8 cellular contexts compared by ENCODE assay signal in the genomic region with DNA sequence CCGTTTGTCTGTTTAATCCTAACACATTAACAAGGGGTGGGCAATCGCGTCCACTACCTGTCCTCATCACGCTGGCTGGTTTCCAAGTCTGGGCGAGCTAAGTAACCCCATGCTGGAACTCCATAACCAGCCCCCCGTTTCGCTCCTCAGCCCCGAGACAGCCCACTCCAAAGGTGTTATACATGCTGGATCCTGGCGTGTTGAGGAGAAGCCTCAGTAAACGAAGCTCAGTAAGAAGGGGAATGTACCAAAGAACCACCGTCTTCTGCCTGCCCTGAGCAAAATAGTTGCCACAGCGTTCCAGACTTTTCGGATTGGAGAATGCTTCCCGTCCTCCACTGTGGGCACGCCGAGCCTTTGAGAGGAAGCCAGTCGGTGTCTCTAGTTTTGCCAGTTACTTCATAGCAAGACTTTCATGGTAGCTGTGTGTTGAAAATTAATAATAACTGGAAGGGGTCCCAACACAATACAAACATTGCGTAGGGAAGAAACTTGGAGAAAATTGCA. TPM values are rescaled to one million over a fixed set of nuclear protein-coding genes. Genes with fewer than 3 reads are reported as not detected.
DNase-seq lines count a peak whose midpoint lies in the region; ATAC-seq and TF ChIP-seq lines count a peak whose summit lies in the region.

No MANE protein-coding gene starts in this region.

- DNase-seq in NCI-H2029 (lab: John Stamatoyannopoulos, UW), result peak; percentile 48
- no peak for DNase-seq in NCI-H2029 treated with DMSO at 0.1 percent for 48 hours (lab: John Stamatoyannopoulos, UW)
- no peak for DNase-seq in activated T-helper 1 cell treated with anti-CD3 and anti-CD28 coated beads, Interleukin-12 subunit alpha, Interleukin-12 subunit beta, Interleukin-2, Interleukin-4 antibody, amounts not matched to agents 30 ng/mL and 10 ng/mL and 1 ng/mL, durations not matched to agents 14 hours and 24 hours and 36 hours (ENCODE audit: low spot score)
- DNase-seq in smooth muscle cell (lab: John Stamatoyannopoulos, UW; ENCODE audit: unreplicated experiment), result no peak
- no peak for DNase-seq in MV-4-11 (lab: John Stamatoyannopoulos, UW)
- no peak for DNase-seq in middle frontal gyrus (ENCODE audit: extremely low spot score, low spot score)

- H3K27me3 ChIP-seq in iPS-15b (ENCODE audit: control insufficient read depth, insufficient read depth, low read length) (no peaks in the 10 kb centered on the region), smooth muscle cell (ENCODE audit: low read depth) (no peaks in the 10 kb centered on the region)

- peaks cover 32% of the 10 kb centered on the region for H3K79me2 ChIP-seq in smooth muscle cell (ENCODE audit: low read depth)

- H3K9ac ChIP-seq in iPS-15b (ENCODE audit: low read depth, low read length) (no peak overlapping the region), smooth muscle cell (ENCODE audit: low read depth) (peak overlapping the region; percentile 59)

- no peak for ATAC-seq in GM19328 (IDR thresholded peaks at IDR 0.05; ENCODE audit: unreplicated experiment)

- WGBS in smooth muscle cell (ENCODE audit: low lambda C conversion rate), result 26% methylated on average over 18 of the region's 18 CpGs

- H3F3A ChIP-seq in smooth muscle cell (ENCODE audit: low read depth), result no peaks in the 10 kb centered on the region

- H3K36me3 ChIP-seq in iPS-15b (ENCODE audit: control insufficient read depth, insufficient read depth, low read length) (no peaks in the 10 kb centered on the region), smooth muscle cell (ENCODE audit: low read depth) (no peaks in the 10 kb centered on the region)

- H3K27me3 Mint-ChIP-seq in activated T-helper 1 cell treated with anti-CD3 and anti-CD28 coated beads, Interleukin-12 subunit alpha, Interleukin-12 subunit beta, Interleukin-2, Interleukin-4 antibody, amounts not matched to agents 30 ng/mL and 10 ng/mL and 1 ng/mL, durations not matched to agents 14 hours and 24 hours and 36 hours (ENCODE audit: insufficient read depth), result no peaks in the 10 kb centered on the region

- H3K4me1 ChIP-seq in iPS-15b (ENCODE audit: control insufficient read depth, insufficient read depth, low read length) (peaks cover 5% of the 10 kb centered on the region), smooth muscle cell (ENCODE audit: low read depth) (peaks cover 28% of the 10 kb centered on the region)

- H3K27ac Mint-ChIP-seq in activated T-helper 1 cell treated with anti-CD3 and anti-CD28 coated beads, Interleukin-12 subunit alpha, Interleukin-12 subunit beta, Interleukin-2, Interleukin-4 antibody, amounts not matched to agents 30 ng/mL and 10 ng/mL and 1 ng/mL, durations not matched to agents 14 hours and 24 hours and 36 hours, result peak overlapping the region; percentile 68

- H3K9me3 ChIP-seq in iPS-15b (ENCODE audit: control insufficient read depth, insufficient read depth, low read length), result no peaks in the 10 kb centered on the region
- H3K9me3 ChIP-seq in smooth muscle cell (replicated peaks; ENCODE audit: low read depth), result no peaks in the 10 kb centered on the region

- intact Hi-C loops in activated T-helper 1 cell treated with anti-CD3 and anti-CD28 coated beads, Interleukin-12 subunit alpha, Interleukin-12 subunit beta, Interleukin-2, Interleukin-4 antibody, amounts not matched to agents 30 ng/mL and 10 ng/mL and 1 ng/mL, durations not matched to agents 14 hours and 24 hours and 36 hours (cut with micrococcal nuclease), result loop anchor here (1.0 to 10.0 kb wide), 7 partner anchors 14 to 1385 kb away; a partner anchor contains a TSS

- no peaks in the 10 kb centered on the region for H3K9me3 Mint-ChIP-seq in activated T-helper 1 cell treated with anti-CD3 and anti-CD28 coated beads, Interleukin-12 subunit alpha, Interleukin-12 subunit beta, Interleukin-2, Interleukin-4 antibody, amounts not matched to agents 30 ng/mL and 10 ng/mL and 1 ng/mL, durations not matched to agents 14 hours and 24 hours and 36 hours

- H3K4me3 Mint-ChIP-seq in activated T-helper 1 cell treated with anti-CD3 and anti-CD28 coated beads, Interleukin-12 subunit alpha, Interleukin-12 subunit beta, Interleukin-2, Interleukin-4 antibody, amounts not matched to agents 30 ng/mL and 10 ng/mL and 1 ng/mL, durations not matched to agents 14 hours and 24 hours and 36 hours, result peak overlapping the region; percentile 74

- peaks cover 12% of the 10 kb centered on the region for H3K36me3 Mint-ChIP-seq in activated T-helper 1 cell treated with anti-CD3 and anti-CD28 coated beads, Interleukin-12 subunit alpha, Interleukin-12 subunit beta, Interleukin-2, Interleukin-4 antibody, amounts not matched to agents 30 ng/mL and 10 ng/mL and 1 ng/mL, durations not matched to agents 14 hours and 24 hours and 36 hours (ENCODE audit: low read depth)

- peaks cover 24% of the 10 kb centered on the region for H4K20me1 ChIP-seq in smooth muscle cell (ENCODE audit: low read depth)

- H3K4me1 Mint-ChIP-seq in activated T-helper 1 cell treated with anti-CD3 and anti-CD28 coated beads, Interleukin-12 subunit alpha, Interleukin-12 subunit beta, Interleukin-2, Interleukin-4 antibody, amounts not matched to agents 30 ng/mL and 10 ng/mL and 1 ng/mL, durations not matched to agents 14 hours and 24 hours and 36 hours (ENCODE audit: low read depth), result peaks cover 26% of the 10 kb centered on the region

- H2AFZ ChIP-seq in smooth muscle cell (ENCODE audit: low read depth), result peak overlapping the region; percentile 2

- H3K4me2 ChIP-seq in smooth muscle cell, result peak overlapping the region; percentile 86

- H3K27ac ChIP-seq in smooth muscle cell (ENCODE audit: low read depth), result peak overlapping the region; percentile 68

- H3K4me3 ChIP-seq in iPS-15b (ENCODE audit: low read depth, low read length), result peak overlapping the region; percentile 57
- peak overlapping the region; percentile 81 for H3K4me3 ChIP-seq in smooth muscle cell

- no peak for TF ChIP-seq CTCF in smooth muscle cell (IDR thresholded peaks at IDR 0.05; ENCODE audit: borderline replicate concordance, insufficient read depth, poor library complexity, severe bottlenecking)

RNA-seq across cellular contexts. Expression of a gene that starts 16.1 kb away (rescaled TPM):
- total RNA-seq in activated T-helper 1 cell treated with anti-CD3 and anti-CD28 coated beads, Interleukin-12 subunit alpha, Interleukin-12 subunit beta, Interleukin-2, Interleukin-4 antibody, amounts not matched to agents 30 ng/mL and 10 ng/mL and 1 ng/mL, durations not matched to agents 14 hours and 24 hours and 36 hours, result not detected in 2 replicates
- total RNA-seq in smooth muscle cell, result not detected in 2 replicates
- polyA plus RNA-seq in smooth muscle cell, result not detected in 2 replicates

RNA-seq across cellular contexts. Expression of a gene that starts 46.9 kb away (rescaled TPM):
- 110 and 122 TPM in 2 replicates for total RNA-seq in activated T-helper 1 cell treated with anti-CD3 and anti-CD28 coated beads, Interleukin-12 subunit alpha, Interleukin-12 subunit beta, Interleukin-2, Interleukin-4 antibody, amounts not matched to agents 30 ng/mL and 10 ng/mL and 1 ng/mL, durations not matched to agents 14 hours and 24 hours and 36 hours
- 33.9 and 38.9 TPM in 2 replicates for total RNA-seq in smooth muscle cell
- polyA plus RNA-seq in smooth muscle cell, result 16.4 and 21.4 TPM in 2 replicates

RNA-seq across cellular contexts. Expression of a gene that starts 47.0 kb away (rescaled TPM):
- total RNA-seq in activated T-helper 1 cell treated with anti-CD3 and anti-CD28 coated beads, Interleukin-12 subunit alpha, Interleukin-12 subunit beta, Interleukin-2, Interleukin-4 antibody, amounts not matched to agents 30 ng/mL and 10 ng/mL and 1 ng/mL, durations not matched to agents 14 hours and 24 hours and 36 hours, result 39.7 and 41.9 TPM in 2 replicates
- total RNA-seq in smooth muscle cell, result 10.8 and 11.8 TPM in 2 replicates
- 6.0 and 9.7 TPM in 2 replicates for polyA plus RNA-seq in smooth muscle cell
